In the genomic region with DNA sequence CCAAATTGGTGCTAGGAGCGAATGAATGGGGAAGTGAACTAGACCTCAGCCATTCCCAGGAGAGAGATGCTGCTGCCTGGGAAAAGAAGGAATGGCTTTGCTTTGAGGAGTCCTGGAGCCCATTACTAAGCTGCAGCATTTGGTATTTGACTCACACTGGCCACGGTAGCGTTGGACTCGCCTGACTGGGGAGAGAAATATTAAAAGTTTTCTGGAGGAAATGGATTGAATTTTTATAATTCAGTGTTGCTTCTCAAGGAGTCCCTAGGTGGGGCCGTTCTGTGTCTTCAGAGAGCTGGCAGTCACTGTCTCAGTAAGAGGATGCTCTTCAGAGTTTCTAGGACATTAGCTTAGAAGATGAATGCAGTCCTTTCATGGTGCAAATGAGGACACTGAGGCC, we compare ENCODE assay signal across 15 cellular contexts. TPM values are rescaled to one million over a fixed set of nuclear protein-coding genes. Genes with fewer than 3 reads are reported as not detected.
DNase-seq lines count a peak whose midpoint lies in the region; ATAC-seq and TF ChIP-seq lines count a peak whose summit lies in the region.
"Had no signal": no experiment of that assay in that cellular context is flagged by ENCODE, and none has a peak within 500 bp of the region (broad histone marks: within the 10 kb centered on the region; RNA-seq: fewer than 3 reads in every experiment).

No MANE protein-coding gene starts in this region.

- DNase-seq in GM23338 (ENCODE audit: low spot score) (no peak), amygdala (lab: John Stamatoyannopoulos, UW) (no peak)
- no peak for DNase-seq in activated T-helper 1 cell treated with anti-CD3 and anti-CD28 coated beads, Interleukin-12 subunit alpha, Interleukin-12 subunit beta, Interleukin-2, Interleukin-4 antibody, amounts not matched to agents 30 ng/mL and 10 ng/mL and 1 ng/mL, durations not matched to agents 14 hours and 24 hours and 36 hours (ENCODE audit: low spot score)
- no peak for DNase-seq in effector CD8-positive, alpha-beta T cell (lab: John Stamatoyannopoulos, UW)
- DNase-seq in stimulated activated CD8-positive, alpha-beta memory T cell treated with anti-CD3 and anti-CD28 coated beads, Interleukin-4, amount 100 ng/mL, for 48 hours, result no peak
- DNase-seq: BE2C; naive B cell; NCI-H1930; NK-92 treated with Interleukin-12 subunit alpha and Interleukin-12 subunit beta, amount 100 ng/mL, for 24 hours; substantia nigra had no signal

- H3K27ac ChIP-seq in BLaER1 treated with 17β-estradiol and CSF1 and Interleukin-3, amounts not matched to agents 10 nM and 100 nM, result peak overlapping the region in 6 of 11 experiments; percentile 9 to 67 (median 57); a peak in 7 of 22 replicates
- H3K27ac ChIP-seq in GM23338 (ENCODE audit: low read depth), result no peak overlapping the region
- H3K27ac ChIP-seq in iPS-18a (ENCODE audit: low read length), result no peak overlapping the region
- H3K27ac ChIP-seq: KMS-11 had no signal

- H3K9me3 Mint-ChIP-seq in GM23338, result no peaks in the 10 kb centered on the region; the same call in 2 of the 3 replicates
- no peaks in the 10 kb centered on the region for H3K9me3 Mint-ChIP-seq in activated T-helper 1 cell treated with anti-CD3 and anti-CD28 coated beads, Interleukin-12 subunit alpha, Interleukin-12 subunit beta, Interleukin-2, Interleukin-4 antibody, amounts not matched to agents 30 ng/mL and 10 ng/mL and 1 ng/mL, durations not matched to agents 14 hours and 24 hours and 36 hours
- H3K9me3 Mint-ChIP-seq: naive B cell had no signal

- peaks cover 26% of the 10 kb centered on the region for H3K4me1 Mint-ChIP-seq in GM23338
- H3K4me1 Mint-ChIP-seq in activated T-helper 1 cell treated with anti-CD3 and anti-CD28 coated beads, Interleukin-12 subunit alpha, Interleukin-12 subunit beta, Interleukin-2, Interleukin-4 antibody, amounts not matched to agents 30 ng/mL and 10 ng/mL and 1 ng/mL, durations not matched to agents 14 hours and 24 hours and 36 hours (ENCODE audit: low read depth), result peaks cover 51% of the 10 kb centered on the region

- peak overlapping the region in 1 of 10 experiments; percentile 53; a peak in 1 of 20 replicates for H3K4me3 ChIP-seq in BLaER1 treated with 17β-estradiol and CSF1 and Interleukin-3, amounts not matched to agents 10 nM and 100 nM
- no peak overlapping the region for H3K4me3 ChIP-seq in GM23338
- H3K4me3 ChIP-seq in iPS-18a (ENCODE audit: low read length), result peak overlapping the region; percentile 76

- no peak overlapping the region for H2AFZ ChIP-seq in GM23338

- H3F3A ChIP-seq in GM23338 (replicated peaks; ENCODE audit: low read depth), result peaks cover 24% of the 10 kb centered on the region; the same call in 1 of the 2 replicates

- H4K20me1 ChIP-seq in BLaER1 treated with 17β-estradiol and CSF1 and Interleukin-3, amounts not matched to agents 10 nM and 100 nM, result peaks cover 95 to 100% (median 97%) of the 10 kb centered on the region in 11 experiments
- H4K20me1 ChIP-seq in GM23338 (replicated peaks; ENCODE audit: insufficient read depth), result no peaks in the 10 kb centered on the region; the same call in 1 of the 2 replicates

- H3K27me3 ChIP-seq in BLaER1 treated with 17β-estradiol and CSF1 and Interleukin-3, amounts not matched to agents 10 nM and 100 nM, result no peaks in the 10 kb centered on the region
- H3K27me3 ChIP-seq in GM23338 (ENCODE audit: insufficient read depth) (peaks cover 30% of the 10 kb centered on the region), iPS-18a (ENCODE audit: control insufficient read depth, insufficient read depth, low read length) (peaks cover 36% of the 10 kb centered on the region)

- no peaks in the 10 kb centered on the region for H3K9me2 ChIP-seq in GM23338 (ENCODE audit: insufficient read depth)

- no peak; a peak in 1 of 4 replicates for TF ChIP-seq CTCF in GM23338 (conservative IDR thresholded peaks at IDR 0.05; ENCODE audit: low read depth in 2 of 2)

- H3K9me3 ChIP-seq in BLaER1 treated with 17β-estradiol and CSF1 and Interleukin-3, amounts not matched to agents 10 nM and 100 nM (replicated peaks in 1 of 11), result no peaks in the 10 kb centered on the region
- H3K9me3 ChIP-seq in iPS-18a (ENCODE audit: control insufficient read depth, low read depth, low read length), result no peaks in the 10 kb centered on the region
- H3K9me3 ChIP-seq: BE2C had no signal

- no peak overlapping the region for H3K4me3 Mint-ChIP-seq in GM23338
- H3K4me3 Mint-ChIP-seq in activated T-helper 1 cell treated with anti-CD3 and anti-CD28 coated beads, Interleukin-12 subunit alpha, Interleukin-12 subunit beta, Interleukin-2, Interleukin-4 antibody, amounts not matched to agents 30 ng/mL and 10 ng/mL and 1 ng/mL, durations not matched to agents 14 hours and 24 hours and 36 hours, result no peak overlapping the region

- H3K4me2 ChIP-seq in BLaER1 treated with 17β-estradiol and CSF1 and Interleukin-3, amounts not matched to agents 10 nM and 100 nM, result peak overlapping the region; percentile 91 to 100 (median 99)
- H3K4me2 ChIP-seq in GM23338, result peak overlapping the region; percentile 100; the same call in 1 of the 2 replicates
- H3K4me2 ChIP-seq: KMS-11 had no signal

- H3K4me1 ChIP-seq in BLaER1 treated with 17β-estradiol and CSF1 and Interleukin-3, amounts not matched to agents 10 nM and 100 nM, result peaks cover 65 to 82% (median 69%) of the 10 kb centered on the region in 10 experiments
- H3K4me1 ChIP-seq in GM23338 (ENCODE audit: insufficient read depth), result peaks cover 32% of the 10 kb centered on the region
- H3K4me1 ChIP-seq in iPS-18a (ENCODE audit: control insufficient read depth, low read depth, low read length), result peaks cover 18% of the 10 kb centered on the region
- H3K4me1 ChIP-seq: BE2C had no signal

- H3K36me3 ChIP-seq in BLaER1 treated with 17β-estradiol and CSF1 and Interleukin-3, amounts not matched to agents 10 nM and 100 nM, result peaks cover 53 to 69% (median 61%) of the 10 kb centered on the region in 11 experiments
- H3K36me3 ChIP-seq in GM23338 (ENCODE audit: insufficient read depth) (no peaks in the 10 kb centered on the region; the same call in 1 of the 2 replicates), iPS-18a (ENCODE audit: control insufficient read depth, low read depth, low read length) (no peaks in the 10 kb centered on the region)
- H3K36me3 ChIP-seq: BE2C had no signal

- no peak overlapping the region for H3K27ac Mint-ChIP-seq in GM23338
- H3K27ac Mint-ChIP-seq in activated T-helper 1 cell treated with anti-CD3 and anti-CD28 coated beads, Interleukin-12 subunit alpha, Interleukin-12 subunit beta, Interleukin-2, Interleukin-4 antibody, amounts not matched to agents 30 ng/mL and 10 ng/mL and 1 ng/mL, durations not matched to agents 14 hours and 24 hours and 36 hours, result peak overlapping the region; percentile 93

- H3K27me3 Mint-ChIP-seq in GM23338 (ENCODE audit: insufficient read depth, low read depth, poor library complexity), result peaks cover 27% of the 10 kb centered on the region
- no peaks in the 10 kb centered on the region for H3K27me3 Mint-ChIP-seq in activated T-helper 1 cell treated with anti-CD3 and anti-CD28 coated beads, Interleukin-12 subunit alpha, Interleukin-12 subunit beta, Interleukin-2, Interleukin-4 antibody, amounts not matched to agents 30 ng/mL and 10 ng/mL and 1 ng/mL, durations not matched to agents 14 hours and 24 hours and 36 hours (ENCODE audit: insufficient read depth)
- H3K27me3 Mint-ChIP-seq: naive B cell had no signal

- ATAC-seq in GM23338, result no peak
- no peak for ATAC-seq in GM19397 (IDR thresholded peaks at IDR 0.05; ENCODE audit: unreplicated experiment)
- ATAC-seq: sciatic nerve had no signal

- no peaks in the 10 kb centered on the region; the same call in 2 of the 3 replicates for H3K36me3 Mint-ChIP-seq in GM23338 (ENCODE audit: low read depth)
- H3K36me3 Mint-ChIP-seq in activated T-helper 1 cell treated with anti-CD3 and anti-CD28 coated beads, Interleukin-12 subunit alpha, Interleukin-12 subunit beta, Interleukin-2, Interleukin-4 antibody, amounts not matched to agents 30 ng/mL and 10 ng/mL and 1 ng/mL, durations not matched to agents 14 hours and 24 hours and 36 hours (ENCODE audit: low read depth), result peaks cover 32% of the 10 kb centered on the region

- no peaks in the 10 kb centered on the region for H3K79me2 ChIP-seq in GM23338 (replicated peaks; ENCODE audit: insufficient read depth)

- intact Hi-C loops in activated T-helper 1 cell treated with anti-CD3 and anti-CD28 coated beads, Interleukin-12 subunit alpha, Interleukin-12 subunit beta, Interleukin-2, Interleukin-4 antibody, amounts not matched to agents 30 ng/mL and 10 ng/mL and 1 ng/mL, durations not matched to agents 14 hours and 24 hours and 36 hours (cut with micrococcal nuclease), result no loop called here

- H3K9ac ChIP-seq in BLaER1 treated with 17β-estradiol and CSF1 and Interleukin-3, amounts not matched to agents 10 nM and 100 nM, result peak overlapping the region in 3 of 11 experiments; percentile 0 to 69 (median 6); a peak in 2 of 22 replicates
- H3K9ac ChIP-seq in iPS-18a (ENCODE audit: low read length), result no peak overlapping the region
- H3K9ac ChIP-seq: KMS-11 had no signal

TF ChIP-seq in GM23338, 12 proteins besides CTCF, POLR2A, EP300 and RAD21 (continues in another document):
- TF ChIP-seq ZNF331 (CRISPR knock-in tag; IDR thresholded peaks at IDR 0.05; ENCODE audit: low read depth) (no peak), NANOG (IDR thresholded peaks at IDR 0.05; ENCODE audit: borderline replicate concordance) (no peak), STAT1 (IDR thresholded peaks at IDR 0.05; ENCODE audit: unreplicated experiment) (no peak), POLR2AphosphoS5 (IDR thresholded peaks at IDR 0.05; ENCODE audit: low read depth) (no peak), EZH2phosphoT487 (IDR thresholded peaks at IDR 0.05; ENCODE audit: unreplicated experiment) (no peak), JUNB (IDR thresholded peaks at IDR 0.05; ENCODE audit: unreplicated experiment) (no peak), ZNF114 (CRISPR knock-in tag; IDR thresholded peaks at IDR 0.05) (no peak)
- TF ChIP-seq, protein P1, sequence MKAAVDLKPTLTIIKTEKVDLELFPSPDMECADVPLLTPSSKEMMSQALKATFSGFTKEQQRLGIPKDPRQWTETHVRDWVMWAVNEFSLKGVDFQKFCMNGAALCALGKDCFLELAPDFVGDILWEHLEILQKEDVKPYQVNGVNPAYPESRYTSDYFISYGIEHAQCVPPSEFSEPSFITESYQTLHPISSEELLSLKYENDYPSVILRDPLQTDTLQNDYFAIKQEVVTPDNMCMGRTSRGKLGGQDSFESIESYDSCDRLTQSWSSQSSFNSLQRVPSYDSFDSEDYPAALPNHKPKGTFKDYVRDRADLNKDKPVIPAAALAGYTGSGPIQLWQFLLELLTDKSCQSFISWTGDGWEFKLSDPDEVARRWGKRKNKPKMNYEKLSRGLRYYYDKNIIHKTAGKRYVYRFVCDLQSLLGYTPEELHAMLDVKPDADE (IDR thresholded peaks at IDR 0.05), result no peak

RNA-seq across cellular contexts. Expression of gene PIK3CD, which starts 40.2 kb away (rescaled TPM):
- total RNA-seq in GM23338 (2014; rRNA removed; shearing (Covaris generic)), result 16.8 and 32.1 TPM in 2 replicates
- 6.6 and 7.8 TPM in 2 replicates for polyA plus RNA-seq in GM23338 (2016; fragmentation: Nextera tagmentation; extraction: Ambion mirVana)
- total RNA-seq in activated T-helper 1 cell treated with anti-CD3 and anti-CD28 coated beads, Interleukin-12 subunit alpha, Interleukin-12 subunit beta, Interleukin-2, Interleukin-4 antibody, amounts not matched to agents 30 ng/mL and 10 ng/mL and 1 ng/mL, durations not matched to agents 14 hours and 24 hours and 36 hours, result 287 and 291 TPM in 2 replicates

Comparison
In these comparisons a context has a peak if more than half of its experiments do, and no peak if none do; other contexts are left out.
1. H3K27ac ChIP-seq: peak in BLaER1 treated with 17β-estradiol and CSF1 and Interleukin-3, amounts not matched to agents 10 nM and 100 nM (6 of 11); none in GM23338 (single experiment) and iPS-18a (single experiment).